Comparison of ENCODE assay signal across 27 cellular contexts in the genomic region with DNA sequence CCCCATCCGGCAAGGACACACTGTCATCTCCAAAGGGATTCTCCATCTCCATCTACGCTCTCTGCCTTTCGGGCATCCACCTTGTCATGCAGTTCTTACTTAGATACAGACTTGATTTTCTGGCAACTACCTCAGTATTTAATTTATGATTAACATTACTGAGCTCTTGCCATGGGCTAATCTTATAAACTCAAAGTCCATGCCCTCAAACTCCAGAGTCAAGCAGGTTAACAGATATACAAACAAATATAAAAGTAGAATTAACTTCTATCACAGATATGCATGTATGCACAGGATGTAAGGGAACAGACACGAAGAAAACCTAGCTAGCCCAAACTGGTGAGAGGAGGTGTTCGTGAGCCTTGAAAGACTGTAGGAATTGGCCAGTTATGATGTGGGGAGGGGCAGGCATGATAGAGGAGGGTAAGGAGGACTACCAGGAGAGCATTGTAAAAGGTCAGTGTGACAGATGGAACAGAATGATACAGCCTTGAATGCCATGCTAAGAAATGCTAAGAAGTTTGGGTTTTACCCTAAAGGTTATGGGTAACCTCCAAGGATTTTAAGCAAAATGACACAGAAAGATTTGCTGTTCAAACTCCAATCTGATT.
"Had no signal": no experiment of that assay in that cellular context is flagged by ENCODE, and none has a peak within 500 bp of the region (broad histone marks: within the 10 kb centered on the region; RNA-seq: fewer than 3 reads in every experiment).

No MANE protein-coding gene starts in this region.

- ATAC-seq: heart left ventricle; left ventricle myocardium superior; lower lobe of right lung; naive thymus-derived CD4-positive, alpha-beta T cell; natural killer cell treated with Interleukin-12 subunit alpha and Interleukin-12 subunit beta and Interleukin-15 and Interleukin-18, amount 100 ng/mL, for 72 hours; right cardiac atrium; stimulated activated memory B cell treated with anti-CD40 and anti-IgM and Interleukin-4, amounts not matched to agents 10 μg/mL and 1 μg/mL and 100 μg/mL, for 72 hours; stimulated activated naive CD8-positive, alpha-beta T cell treated with anti-CD3 and anti-CD28 coated beads, Interleukin-15, amount 100 ng/mL, for 72 hours had no signal

- H3K9me3 Mint-ChIP-seq: immature natural killer cell; mesothelial cell of epicardium; natural killer cell treated with Interleukin-12 subunit alpha and Interleukin-12 subunit beta and Interleukin-15 and Interleukin-18, amount 100 ng/mL, for 72 hours; stimulated activated naive CD8-positive, alpha-beta T cell treated with anti-CD3 and anti-CD28 coated beads, Interleukin-15, amount 100 ng/mL, for 72 hours had no signal

- H3K27me3 Mint-ChIP-seq: naive thymus-derived CD4-positive, alpha-beta T cell; natural killer cell treated with Interleukin-12 subunit alpha and Interleukin-12 subunit beta and Interleukin-15 and Interleukin-18, amount 100 ng/mL, for 72 hours; stimulated activated memory B cell treated with anti-CD40 and anti-IgM and Interleukin-4, amounts not matched to agents 10 μg/mL and 1 μg/mL and 100 μg/mL, for 72 hours; stimulated activated naive CD8-positive, alpha-beta T cell treated with anti-CD3 and anti-CD28 coated beads, Interleukin-15, amount 100 ng/mL, for 72 hours; type B pancreatic cell had no signal

- H3K4me3 Mint-ChIP-seq: immature natural killer cell; mesothelial cell of epicardium; naive thymus-derived CD4-positive, alpha-beta T cell; natural killer cell treated with Interleukin-12 subunit alpha and Interleukin-12 subunit beta and Interleukin-15 and Interleukin-18, amount 100 ng/mL, for 72 hours; stimulated activated memory B cell treated with anti-CD40 and anti-IgM and Interleukin-4, amounts not matched to agents 10 μg/mL and 1 μg/mL and 100 μg/mL, for 72 hours; stimulated activated naive CD8-positive, alpha-beta T cell treated with anti-CD3 and anti-CD28 coated beads, Interleukin-15, amount 100 ng/mL, for 72 hours; type B pancreatic cell had no signal

- H3K4me1 Mint-ChIP-seq: immature natural killer cell; naive thymus-derived CD4-positive, alpha-beta T cell; stimulated activated memory B cell treated with anti-CD40 and anti-IgM and Interleukin-4, amounts not matched to agents 10 μg/mL and 1 μg/mL and 100 μg/mL, for 72 hours; stimulated activated naive CD8-positive, alpha-beta T cell treated with anti-CD3 and anti-CD28 coated beads, Interleukin-15, amount 100 ng/mL, for 72 hours had no signal

- H3K27ac ChIP-seq: heart left ventricle, lower lobe of right lung, prostate gland, sigmoid colon, tibial nerve, vagina had no signal

- FAIRE-seq: islet of Langerhans, kidney had no signal

- H3K36me3 Mint-ChIP-seq: immature natural killer cell; mesothelial cell of epicardium; natural killer cell treated with Interleukin-12 subunit alpha and Interleukin-12 subunit beta and Interleukin-15 and Interleukin-18, amount 100 ng/mL, for 72 hours had no signal

- H3K27ac Mint-ChIP-seq: immature natural killer cell; mesothelial cell of epicardium; naive thymus-derived CD4-positive, alpha-beta T cell; natural killer cell treated with Interleukin-12 subunit alpha and Interleukin-12 subunit beta and Interleukin-15 and Interleukin-18, amount 100 ng/mL, for 72 hours; stimulated activated memory B cell treated with anti-CD40 and anti-IgM and Interleukin-4, amounts not matched to agents 10 μg/mL and 1 μg/mL and 100 μg/mL, for 72 hours; stimulated activated naive CD8-positive, alpha-beta T cell treated with anti-CD3 and anti-CD28 coated beads, Interleukin-15, amount 100 ng/mL, for 72 hours; type B pancreatic cell had no signal

- DNase-seq: heart left ventricle; hypothalamus; immature natural killer cell; kidney; left ventricle myocardium superior; lower lobe of right lung; mesendoderm; naive thymus-derived CD4-positive, alpha-beta T cell; nucleus accumbens; retina; right cardiac atrium; sigmoid colon; stimulated activated CD4-positive, alpha-beta T cell treated with anti-CD3 and anti-CD28 coated beads, Interleukin-1b, Interleukin-23, amount 100 ng/mL, for 48 hours; stimulated activated CD4-positive, alpha-beta T cell treated with anti-CD3 and anti-CD28 coated beads, Interleukin-2, amount 100 ng/mL, for 48 hours; stimulated activated CD4-positive, alpha-beta T cell treated with anti-CD3 and anti-CD28 coated beads, Interleukin-4, amount 100 ng/mL, for 4 hours; stimulated activated CD8-positive, alpha-beta memory T cell treated with anti-CD3 and anti-CD28 coated beads, Interleukin-4, amount 100 ng/mL, for 48 hours; stimulated activated naive CD4-positive, alpha-beta T cell treated with Interleukin-2 at 50 U/mL for 16 hours; stimulated activated naive CD8-positive, alpha-beta T cell treated with anti-CD3 and anti-CD28 coated beads, Interleukin-15, amount 100 ng/mL, for 72 hours; substantia nigra had no signal
